ENCODE assay signal across 1 cellular context in genomic region chr10:124285587-124286527, GRCh38.
A peak's percentile ranks its signal among the peaks of the same experiment; 100 is the strongest.
TF ChIP-seq lines count a peak whose summit lies in the region.

No MANE protein-coding gene starts in this region.

TF ChIP-seq in GM12878, 131 proteins besides CTCF, POLR2A, EP300 and RAD21 (continued from another document and continues in another):
- TF ChIP-seq CUX1 (IDR thresholded peaks at IDR 0.05; ENCODE audit: insufficient replicate concordance, low read depth, low read length) (peak; percentile 88), BCL3 (IDR thresholded peaks at IDR 0.05; ENCODE audit: borderline replicate concordance, insufficient read depth, low read depth, low read length, poor library complexity, severe bottlenecking) (peak; percentile 61), PBX3 (IDR thresholded peaks at IDR 0.05; ENCODE audit: insufficient replicate concordance, low read depth, low read length) (no peak), CREM (IDR thresholded peaks at IDR 0.05; ENCODE audit: low read depth) (no peak), REST (IDR thresholded peaks at IDR 0.05; ENCODE audit: low read depth, low read length) (no peak), NBN (IDR thresholded peaks at IDR 0.05) (peak; percentile 76), SIX5 (IDR thresholded peaks at IDR 0.05; ENCODE audit: low read depth, low read length, severe bottlenecking) (no peak), NR2F1 (conservative IDR thresholded peaks at IDR 0.05) (peak; percentile 17; the same call in 1 of the 2 replicates), TCF12 (IDR thresholded peaks at IDR 0.05; ENCODE audit: low read depth, low read length) (peak; percentile 76; the same call in 1 of the 2 replicates), ZNF384 (IDR thresholded peaks at IDR 0.05; ENCODE audit: borderline replicate concordance, low read depth, low read length) (peak; percentile 85), SREBF2 (IDR thresholded peaks at IDR 0.05; ENCODE audit: low read length) (no peak), STAT1 (conservative IDR thresholded peaks at IDR 0.05) (no peak), ZNF217 (IDR thresholded peaks at IDR 0.05) (no peak; the same call in 1 of the 2 replicates), ESRRA (IDR thresholded peaks at IDR 0.05; ENCODE audit: low read length) (no peak), ATF3 (IDR thresholded peaks at IDR 0.05; ENCODE audit: borderline replicate concordance, extremely low read depth, low read depth, low read length) (no peak), SIN3A (IDR thresholded peaks at IDR 0.05; ENCODE audit: low read depth, low read length) (no peak), KDM1A (IDR thresholded peaks at IDR 0.05; ENCODE audit: borderline replicate concordance) (no peak), NKRF (conservative IDR thresholded peaks at IDR 0.05) (no peak), IRF5 (IDR thresholded peaks at IDR 0.05; ENCODE audit: borderline replicate concordance) (no peak), IKZF1 (conservative IDR thresholded peaks at IDR 0.05) (peak; percentile 84), STAT3 (IDR thresholded peaks at IDR 0.05; ENCODE audit: low read depth, low read length) (no peak), USF2 (IDR thresholded peaks at IDR 0.05; ENCODE audit: borderline replicate concordance, low read depth, low read length) (no peak), RELB (IDR thresholded peaks at IDR 0.05; ENCODE audit: low read depth) (peak; percentile 91), PRDM15 (CRISPR knock-in tag; IDR thresholded peaks at IDR 0.05) (no peak), SMARCA5 (IDR thresholded peaks at IDR 0.05) (no peak; the same call in 1 of the 2 replicates), RAD51 (IDR thresholded peaks at IDR 0.05) (peak; percentile 72), ZZZ3 (IDR thresholded peaks at IDR 0.05; ENCODE audit: control insufficient read depth, insufficient read length, low read depth) (no peak), ZNF274 (IDR thresholded peaks at IDR 0.05; ENCODE audit: insufficient read depth, insufficient read length) (no peak), YY1 (IDR thresholded peaks at IDR 0.05; ENCODE audit: low read depth, low read length) (0 out of 2 replicates have a peak, but pooled peaks have one; percentile 7), RFX5 (IDR thresholded peaks at IDR 0.05; ENCODE audit: low read depth, low read length) (no peak), MYC (IDR thresholded peaks at IDR 0.05; ENCODE audit: insufficient read depth, insufficient read length, insufficient replicate concordance, low read length, severe bottlenecking) (no peak), ATF7 (IDR thresholded peaks at IDR 0.05; ENCODE audit: low read depth) (peak; percentile 75; the same call in 1 of the 2 replicates), HDAC2 (IDR thresholded peaks at IDR 0.05) (no peak)
